ENCODE assay signal across 8 cellular contexts in genomic region chr16:24609740-24610420, GRCh38.
DNase-seq lines count a peak whose midpoint lies in the region; ATAC-seq and TF ChIP-seq lines count a peak whose summit lies in the region.

No MANE protein-coding gene starts in this region.

- H3K4me3 ChIP-seq in RWPE2 (ENCODE audit: severe bottlenecking) (no peak overlapping the region), esophagus squamous epithelium (peak overlapping the region in 3 of 4 donors; percentile 0 to 46 (median 21)), muscle layer of duodenum (ENCODE audit: low read depth in 1 of 2, low read length in 2 of 2) (peak overlapping the region; percentile 46 to 64), transverse colon (peak overlapping the region in 2 of 4 donors; percentile 4 to 33)

- peak overlapping the region; percentile 53 for H3K4me3 Mint-ChIP-seq in activated naive CD4-positive, alpha-beta T cell treated with anti-CD3 and anti-CD28 coated beads, Interleukin-2, amount 50 U/mL, for 24 hours
- H3K4me3 Mint-ChIP-seq in activated naive CD4-positive, alpha-beta T cell treated with anti-CD3 and anti-CD28 coated beads, Interleukin-2, amount 10 ng/mL, durations not matched to agents 7 days and 5 days, result no peak overlapping the region

- peaks cover 42% of the 10 kb centered on the region for H3K27me3 Mint-ChIP-seq in activated naive CD4-positive, alpha-beta T cell treated with anti-CD3 and anti-CD28 coated beads, Interleukin-2, amount 50 U/mL, for 24 hours
- peaks cover 60% of the 10 kb centered on the region for H3K27me3 Mint-ChIP-seq in activated naive CD4-positive, alpha-beta T cell treated with anti-CD3 and anti-CD28 coated beads, Interleukin-2, amount 10 ng/mL, durations not matched to agents 7 days and 5 days

- WGBS in esophagus squamous epithelium, 2 donors, result 3 to 5% methylated on average over 9 to 13 of the region's 22 CpGs
- 5% methylated on average over 22 of the region's 22 CpGs; no CpG with 5 or more reads in 1 of the 2 donors for WGBS in transverse colon (ENCODE audit: low coverage in 1 of 2), 2 donors

- no peaks in the 10 kb centered on the region for H3K27me3 ChIP-seq in RWPE2 (ENCODE audit: insufficient read depth, poor library complexity, severe bottlenecking)
- H3K27me3 ChIP-seq in esophagus squamous epithelium, result peaks cover 0 to 44% (median 0%) of the 10 kb centered on the region in 4 donors
- peaks cover 4% of the 10 kb centered on the region for H3K27me3 ChIP-seq in muscle layer of duodenum (ENCODE audit: low read depth, low read length)
- H3K27me3 ChIP-seq in transverse colon, result peaks cover 34% of the 10 kb centered on the region

- H3K4me1 Mint-ChIP-seq in activated naive CD4-positive, alpha-beta T cell treated with anti-CD3 and anti-CD28 coated beads, Interleukin-2, amount 50 U/mL, for 24 hours, result peaks cover 18% of the 10 kb centered on the region
- H3K4me1 Mint-ChIP-seq in activated naive CD4-positive, alpha-beta T cell treated with anti-CD3 and anti-CD28 coated beads, Interleukin-2, amount 10 ng/mL, durations not matched to agents 7 days and 5 days, result peaks cover 7% of the 10 kb centered on the region

- TF ChIP-seq EP300 in transverse colon (IDR thresholded peaks at IDR 0.05; ENCODE audit: low read depth), result no peak

- TF ChIP-seq CTCF in RWPE2 (IDR thresholded peaks at IDR 0.05; ENCODE audit: poor library complexity, severe bottlenecking) (no peak), esophagus squamous epithelium (IDR thresholded peaks at IDR 0.05) (no peak), transverse colon (IDR thresholded peaks at IDR 0.05) (no peak)

- intact Hi-C loops in esophagus squamous epithelium (cut with DNase I), result no loop called here
- intact Hi-C loops in transverse colon (cut with DNase I; ENCODE audit: low total_unique reads), result no loop called here

- H3K36me3 ChIP-seq in RWPE2 (ENCODE audit: low read depth) (no peaks in the 10 kb centered on the region), esophagus squamous epithelium (no peaks in the 10 kb centered on the region), muscle layer of duodenum (ENCODE audit: control insufficient read depth in 1 of 2, insufficient read depth in 2 of 2, low read length in 2 of 2) (no peaks in the 10 kb centered on the region), transverse colon (no peaks in the 10 kb centered on the region)

- no peak overlapping the region for H3K27ac Mint-ChIP-seq in activated naive CD4-positive, alpha-beta T cell treated with anti-CD3 and anti-CD28 coated beads, Interleukin-2, amount 50 U/mL, for 24 hours
- no peak overlapping the region for H3K27ac Mint-ChIP-seq in activated naive CD4-positive, alpha-beta T cell treated with anti-CD3 and anti-CD28 coated beads, Interleukin-2, amount 10 ng/mL, durations not matched to agents 7 days and 5 days

- in situ Hi-C loops in transverse colon (cut with MboI; ENCODE audit: low pct_ligation_motif_present in 1 of 4, low pct_unique_long_range_greater_than_20kb in 1 of 4, low sequenced_read_pairs in 3 of 4), result no loop called here

- TF ChIP-seq POLR2A in esophagus squamous epithelium (IDR thresholded peaks at IDR 0.05), result no peak
- TF ChIP-seq POLR2A in transverse colon (IDR thresholded peaks at IDR 0.05), result no peak

- H3K36me3 Mint-ChIP-seq in activated naive CD4-positive, alpha-beta T cell treated with anti-CD3 and anti-CD28 coated beads, Interleukin-2, amount 50 U/mL, for 24 hours, result no peaks in the 10 kb centered on the region
- no peaks in the 10 kb centered on the region for H3K36me3 Mint-ChIP-seq in activated naive CD4-positive, alpha-beta T cell treated with anti-CD3 and anti-CD28 coated beads, Interleukin-2, amount 10 ng/mL, durations not matched to agents 7 days and 5 days

- H3K9me3 ChIP-seq in RWPE2 (ENCODE audit: severe bottlenecking) (no peaks in the 10 kb centered on the region), esophagus squamous epithelium (no peaks in the 10 kb centered on the region), muscle layer of duodenum (ENCODE audit: control insufficient read depth in 1 of 2, low read length in 2 of 2) (no peaks in the 10 kb centered on the region), transverse colon (no peaks in the 10 kb centered on the region)

- H3K9me3 Mint-ChIP-seq in activated naive CD4-positive, alpha-beta T cell treated with anti-CD3 and anti-CD28 coated beads, Interleukin-2, amount 50 U/mL, for 24 hours, result no peaks in the 10 kb centered on the region
- no peaks in the 10 kb centered on the region for H3K9me3 Mint-ChIP-seq in activated naive CD4-positive, alpha-beta T cell treated with anti-CD3 and anti-CD28 coated beads, Interleukin-2, amount 10 ng/mL, durations not matched to agents 7 days and 5 days

- peak; percentile 25; the same call in 2 of the 3 replicates for ATAC-seq in RWPE2 (ENCODE audit: low read depth)
- ATAC-seq in activated CD4-positive, CD25-positive, alpha-beta regulatory T cell treated with anti-CD3 and anti-CD28 coated beads, Interleukin-2, amount 50 U/mL, for 24 hours, result no peak

- H3K27ac ChIP-seq in RWPE2 (ENCODE audit: poor library complexity, severe bottlenecking) (no peak overlapping the region), esophagus squamous epithelium (no peak overlapping the region), muscle layer of duodenum (ENCODE audit: low read length) (no peak overlapping the region), transverse colon (no peak overlapping the region)

- DNase-seq in activated naive CD4-positive, alpha-beta T cell treated with anti-CD3 and anti-CD28 coated beads, Interleukin-2, amount 10 ng/mL, durations not matched to agents 7 days and 5 days, result no peak
- DNase-seq in RWPE2 (ENCODE audit: low spot score) (peak; percentile 57), esophagus squamous epithelium (lab: John Stamatoyannopoulos, UW) (no peak), transverse colon (peak; percentile 42), T1000 (lab: John Stamatoyannopoulos, UW) (no peak)

- CTCF ChIA-PET in activated naive CD4-positive, alpha-beta T cell treated with anti-CD3 and anti-CD28 coated beads, Interleukin-2, amount 10 ng/mL, durations not matched to agents 7 days and 5 days (lab: Charles Lee), result interaction anchor here (0.8 kb wide), 1 partner anchor 93 kb away, joined by 3 read pairs; no protein-coding TSS in a partner anchor

- H3K4me1 ChIP-seq in RWPE2 (ENCODE audit: insufficient read depth, poor library complexity, severe bottlenecking) (no peaks in the 10 kb centered on the region), esophagus squamous epithelium (peaks cover 0 to 13% (median 9%) of the 10 kb centered on the region in 3 donors), muscle layer of duodenum (ENCODE audit: control insufficient read depth in 1 of 2, insufficient read depth in 2 of 2, low read length in 2 of 2) (peaks cover 0 to 14% of the 10 kb centered on the region in 2 donors), transverse colon (peaks cover 8 to 13% (median 11%) of the 10 kb centered on the region in 4 donors)

Comparison
In these comparisons a context has a peak if more than half of its experiments do, and no peak if none do; other contexts are left out.
1. DNase-seq: peak in RWPE2 (single experiment) and transverse colon (single experiment); none in activated naive CD4-positive, alpha-beta T cell treated with anti-CD3 and anti-CD28 coated beads, Interleukin-2, amount 10 ng/mL, durations not matched to agents 7 days and 5 days (single experiment), esophagus squamous epithelium (single experiment) and T1000 (single experiment).